ENCODE assay signal across 11 cellular contexts in genomic region chr7:121397346-121397745, GRCh38. TPM values are rescaled to one million over a fixed set of nuclear protein-coding genes. Genes with fewer than 3 reads are reported as not detected.
DNase-seq lines count a peak whose midpoint lies in the region; ATAC-seq and TF ChIP-seq lines count a peak whose summit lies in the region.
"Had no signal": no experiment of that assay in that cellular context is flagged by ENCODE, and none has a peak within 500 bp of the region (broad histone marks: within the 10 kb centered on the region; RNA-seq: fewer than 3 reads in every experiment).

No MANE protein-coding gene starts in this region.

- CTCF ChIA-PET in Calu3 (lab: Charles Lee), result interaction anchor here (0.6 to 2.1 kb wide), 8 partner anchors 10 to 188 kb away, joined by 4 to 11 read pairs (median 7); no protein-coding TSS in a partner anchor
- CTCF ChIA-PET in T-cell (lab: Charles Lee), result interaction anchor here (1.0 to 5.9 kb wide), 15 partner anchors 10 to 151 kb away, joined by 3 to 38 read pairs (median 8); no protein-coding TSS in a partner anchor

- H3K4me3 Mint-ChIP-seq in Calu3 (ENCODE audit: low read depth, unreplicated experiment) (no peak overlapping the region), T-cell (peak overlapping the region; percentile 50 to 80 (median 61))

- peaks cover 43% of the 10 kb centered on the region for H3K36me3 Mint-ChIP-seq in Calu3 (ENCODE audit: insufficient read depth, unreplicated experiment)
- peaks cover 6% of the 10 kb centered on the region for H3K36me3 Mint-ChIP-seq in T-cell

- intact Hi-C loops in Calu3 (cut with micrococcal nuclease; ENCODE audit: unreplicated experiment), result loop anchor here (2.0 to 5.0 kb wide), 2 partner anchors 31 to 40 kb away; no protein-coding TSS in a partner anchor

- H3K27me3 Mint-ChIP-seq in Calu3 (ENCODE audit: unreplicated experiment) (no peaks in the 10 kb centered on the region), T-cell (no peaks in the 10 kb centered on the region)

- no peak overlapping the region for H3K4me3 ChIP-seq in ACC112 (ENCODE audit: low read depth, low read length)

- POLR2A ChIA-PET in T-cell (lab: Charles Lee), result interaction anchor here in 1 of 2 donors (0.5 to 1.4 kb wide), 2 partner anchors 11 to 15 kb away, joined by 3 to 5 read pairs; no protein-coding TSS in a partner anchor

- TF ChIP-seq CTCF in Calu3 (IDR thresholded peaks at IDR 0.05; ENCODE audit: unreplicated experiment) (no peak), foreskin keratinocyte (conservative IDR thresholded peaks at IDR 0.05) (no peak)

- no peaks in the 10 kb centered on the region for H3K27me3 ChIP-seq in ACC112 (ENCODE audit: insufficient read depth, low read length)
- no peaks in the 10 kb centered on the region for H3K27me3 ChIP-seq in foreskin keratinocyte

- H3K4me1 Mint-ChIP-seq in Calu3 (ENCODE audit: low read depth, unreplicated experiment) (peaks cover 18% of the 10 kb centered on the region), T-cell (peaks cover 22 to 27% (median 25%) of the 10 kb centered on the region in 3 donors)

- H3K4me1 ChIP-seq in ACC112 (ENCODE audit: control insufficient read depth, insufficient read depth, low read length, unreplicated experiment) (peaks cover 11% of the 10 kb centered on the region), foreskin keratinocyte (peaks cover 12% of the 10 kb centered on the region)

- H3K9me3 Mint-ChIP-seq in Calu3 (ENCODE audit: low read depth, unreplicated experiment) (peaks cover 2% of the 10 kb centered on the region), T-cell (no peaks in the 10 kb centered on the region)
- H3K9me3 Mint-ChIP-seq: HFFc6 had no signal

- H3K27ac Mint-ChIP-seq in Calu3 (ENCODE audit: unreplicated experiment) (peak overlapping the region; percentile 72), T-cell (no peak overlapping the region)

- H3K79me2 ChIP-seq in ACC112 (ENCODE audit: control insufficient read depth, insufficient read depth, low read length, unreplicated experiment), result peaks cover 33% of the 10 kb centered on the region

- no peak overlapping the region for H3K27ac ChIP-seq in ACC112 (ENCODE audit: low read depth, low read length)
- no peak overlapping the region for H3K27ac ChIP-seq in foreskin keratinocyte
- H3K27ac ChIP-seq: epithelial cell of prostate had no signal

- no TSS peak for BruUV-seq in Calu3 (replicated peaks; lab: Mats Ljungman, UMichigan)

- H2AFZ ChIP-seq in ACC112 (ENCODE audit: low read length, unreplicated experiment), result peak overlapping the region; percentile 89

- DNase-seq in Calu3, result no peak
- no peak for DNase-seq in T-cell
- DNase-seq in kidney tubule cell (ENCODE audit: low spot score), result peak; percentile 30
- no peak for DNase-seq in foreskin keratinocyte
- DNase-seq in stimulated activated naive CD4-positive, alpha-beta T cell treated with Interleukin-2 at 50 U/mL for 16 hours (lab: John Stamatoyannopoulos, UW), result no peak
- DNase-seq: activated CD8-positive, alpha-beta memory T cell treated with anti-CD3 and anti-CD28 coated beads, Interleukin-2, amount 50 U/mL, for 4 hours; HFFc6 had no signal

- peaks cover 7% of the 10 kb centered on the region; the same call in 1 of the 2 replicates for H3K36me3 ChIP-seq in ACC112 (ENCODE audit: insufficient read depth, low read length)

- ATAC-seq in T-cell (replicated peaks in 1 of 4) (no peak), foreskin keratinocyte (no peak), GM21360 (IDR thresholded peaks at IDR 0.05; ENCODE audit: unreplicated experiment) (no peak), HG03342 (IDR thresholded peaks at IDR 0.05; ENCODE audit: unreplicated experiment) (no peak)

RNA-seq across cellular contexts. Expression of gene FAM3C, which starts 1.2 kb away (rescaled TPM):
- total RNA-seq in Calu3 (2022), result 178 and 206 TPM in 2 replicates
- 10 to 100 TPM in 4 of 5 donors, 1 to 10 TPM in 1; 8.8 to 21.8 (median 14.9) TPM for total RNA-seq in T-cell
- 43.5 and 49.6 TPM in 2 replicates for total RNA-seq in foreskin keratinocyte
- polyA plus RNA-seq in foreskin keratinocyte, result 27.3 and 36.0 TPM in 2 replicates
